30 cellular contexts compared by ENCODE assay signal in genomic region chr4:38015886-38016515, GRCh38. TPM values are rescaled to one million over a fixed set of nuclear protein-coding genes. Genes with fewer than 3 reads are reported as not detected.
DNase-seq lines count a peak whose midpoint lies in the region; ATAC-seq and TF ChIP-seq lines count a peak whose summit lies in the region.
"Had no signal": no experiment of that assay in that cellular context is flagged by ENCODE, and none has a peak within 500 bp of the region (broad histone marks: within the 10 kb centered on the region; RNA-seq: fewer than 3 reads in every experiment).

No MANE protein-coding gene starts in this region.

- DNase-seq in Ammon's horn (ENCODE audit: low spot score) = peak; percentile 56
- no peak for DNase-seq in endodermal cell
- DNase-seq in mesendoderm = peak; percentile 39
- no peak for DNase-seq in gastrocnemius medialis
- DNase-seq in DMS153 treated with DMSO at 0.1 percent for 48 hours (lab: John Stamatoyannopoulos, UW; ENCODE audit: unreplicated experiment) = no peak
- no peak for DNase-seq in GM10266 (ENCODE audit: extremely low spot score)
- DNase-seq: activated CD4-positive, alpha-beta T cell treated with anti-CD3 and anti-CD28 coated beads, Interleukin-2, amount 50 U/mL, for 48 hours; activated CD4-positive, CD25-positive, alpha-beta regulatory T cell; activated CD8-positive, alpha-beta memory T cell treated with anti-CD3 and anti-CD28 coated beads, Interleukin-2, amount 50 U/mL, for 48 hours; aorta; CD4-positive, alpha-beta T cell; dorsolateral prefrontal cortex; GOT3; hypothalamus; lower lobe of right lung; NCI-H2081 treated with DMSO at 0.1 percent for 48 hours; NK-92 treated with Interleukin-12 subunit alpha and Interleukin-12 subunit beta, amount 100 ng/mL, for 24 hours; PC-9; SIG-M5; spleen; stimulated activated CD4-positive, alpha-beta T cell treated with anti-CD3 and anti-CD28 coated beads, Interleukin-4, amount 100 ng/mL, for 1 hour; stimulated activated naive B cell treated with anti-CD40 and anti-IgM and Interleukin-4, amounts not matched to agents 10 μg/mL and 1 μg/mL and 100 μg/mL, for 72 hours had no signal

- ATAC-seq in gastrocnemius medialis (peak; percentile 71 to 79), GM21367 (IDR thresholded peaks at IDR 0.05; ENCODE audit: unreplicated experiment) (no peak), HG03439 (IDR thresholded peaks at IDR 0.05; ENCODE audit: unreplicated experiment) (no peak)
- ATAC-seq: activated naive CD4-positive, alpha-beta T cell treated with anti-CD3 and anti-CD28 coated beads, Interleukin-2, amount 50 U/mL, for 72 hours; lower lobe of right lung; stimulated activated naive B cell treated with anti-CD40 and anti-IgM and Interleukin-4, amounts not matched to agents 10 μg/mL and 1 μg/mL and 100 μg/mL, for 72 hours had no signal

- H3K4me1 Mint-ChIP-seq in endodermal cell = peaks cover 2% of the 10 kb centered on the region

- no peak overlapping the region for H3K4me3 ChIP-seq in endodermal cell (ENCODE audit: low read length)
- H3K4me3 ChIP-seq in mesendoderm (ENCODE audit: low read length) = no peak overlapping the region
- H3K4me3 ChIP-seq in gastrocnemius medialis = no peak overlapping the region
- H3K4me3 ChIP-seq: dorsolateral prefrontal cortex, lower lobe of right lung, PC-9, spleen had no signal

- H3K27ac Mint-ChIP-seq in endodermal cell = peak overlapping the region; percentile 30
- H3K27ac Mint-ChIP-seq: activated naive CD4-positive, alpha-beta T cell treated with anti-CD3 and anti-CD28 coated beads, Interleukin-2, amount 50 U/mL, for 72 hours; activated T-helper 2 cell treated with anti-CD3 and anti-CD28 coated beads, Interferon-gamma antibody, Interleukin-2, Interleukin-4, amounts not matched to agents 10 μg/mL and 5 μg/mL and 100 μg/mL, durations not matched to agents 14 hours and 24 hours and 36 hours; CD4-positive, alpha-beta T cell; stimulated activated naive B cell treated with anti-CD40 and anti-IgM and Interleukin-4, amounts not matched to agents 10 μg/mL and 1 μg/mL and 100 μg/mL, for 72 hours had no signal

- H3K23ac ChIP-seq in mesendoderm (ENCODE audit: low read length) = no peak overlapping the region

- peaks cover 5% of the 10 kb centered on the region for H3K79me2 ChIP-seq in mesendoderm (ENCODE audit: control insufficient read depth, insufficient read depth, low read length)

- no peak overlapping the region for H2BK5ac ChIP-seq in mesendoderm (ENCODE audit: low read length)

- H3K27me3 Mint-ChIP-seq in endodermal cell (ENCODE audit: insufficient read depth) = no peaks in the 10 kb centered on the region
- H3K27me3 Mint-ChIP-seq: CD4-positive, alpha-beta T cell; stimulated activated naive B cell treated with anti-CD40 and anti-IgM and Interleukin-4, amounts not matched to agents 10 μg/mL and 1 μg/mL and 100 μg/mL, for 72 hours had no signal

- peaks cover 3% of the 10 kb centered on the region for H3K9me3 Mint-ChIP-seq in endodermal cell
- H3K9me3 Mint-ChIP-seq: activated T-helper 2 cell treated with anti-CD3 and anti-CD28 coated beads, Interferon-gamma antibody, Interleukin-2, Interleukin-4, amounts not matched to agents 10 μg/mL and 5 μg/mL and 100 μg/mL, durations not matched to agents 14 hours and 24 hours and 36 hours; CD4-positive, alpha-beta T cell had no signal

- H4K5ac ChIP-seq in mesendoderm (ENCODE audit: low read length) = no peak overlapping the region

- H2AK5ac ChIP-seq in mesendoderm (ENCODE audit: low read length) = no peak overlapping the region

- H3K9me3 ChIP-seq in endodermal cell (ENCODE audit: control insufficient read depth, low read length) = peaks cover 7% of the 10 kb centered on the region
- no peaks in the 10 kb centered on the region for H3K9me3 ChIP-seq in gastrocnemius medialis
- H3K9me3 ChIP-seq: lower lobe of right lung, neutrophil, spleen had no signal

- H3K79me1 ChIP-seq in mesendoderm (ENCODE audit: low read length) = peaks cover 4% of the 10 kb centered on the region

- H3K27ac ChIP-seq in endodermal cell (ENCODE audit: low read depth, low read length) (no peak overlapping the region), mesendoderm (ENCODE audit: low read depth, low read length) (no peak overlapping the region), gastrocnemius medialis (peak overlapping the region in 2 of 4 donors; percentile 24 to 36)
- H3K27ac ChIP-seq: lower lobe of right lung, neutrophil, PC-9, spleen had no signal

- intact Hi-C loops in gastrocnemius medialis (cut with DNase I; ENCODE audit: low total_unique reads) = no loop called here

- TF ChIP-seq POLR2A in gastrocnemius medialis (IDR thresholded peaks at IDR 0.05) = no peak

- TF ChIP-seq CTCF in endodermal cell (conservative IDR thresholded peaks at IDR 0.05) (no peak), gastrocnemius medialis (IDR thresholded peaks at IDR 0.05 in 4 of 5, conservative IDR thresholded peaks at IDR 0.05 in 1 of 5) (no peak), GM10266 (IDR thresholded peaks at IDR 0.05; ENCODE audit: control insufficient read depth, insufficient read depth, low read depth, missing control alignments) (no peak)

- H3K18ac ChIP-seq in mesendoderm (ENCODE audit: low read length) = no peak overlapping the region

- H3K4me1 ChIP-seq in endodermal cell (ENCODE audit: control insufficient read depth, insufficient read depth, low read length) = no peaks in the 10 kb centered on the region
- peaks cover 3% of the 10 kb centered on the region for H3K4me1 ChIP-seq in mesendoderm (ENCODE audit: control insufficient read depth, low read depth, low read length)
- H3K4me1 ChIP-seq in gastrocnemius medialis = peaks cover 13 to 33% of the 10 kb centered on the region in 2 donors
- H3K4me1 ChIP-seq: lower lobe of right lung, spleen had no signal

- H2BK15ac ChIP-seq in mesendoderm (replicated peaks; ENCODE audit: low read depth) = no peak overlapping the region

- no peak overlapping the region for H3K4me2 ChIP-seq in mesendoderm (ENCODE audit: low read length)
- H3K4me2 ChIP-seq: PC-9 had no signal

- peaks cover 31% of the 10 kb centered on the region for H3K36me3 ChIP-seq in endodermal cell (ENCODE audit: control insufficient read depth, insufficient read depth, low read length)
- no peaks in the 10 kb centered on the region for H3K36me3 ChIP-seq in mesendoderm (ENCODE audit: control insufficient read depth, insufficient read depth, low read length)
- no peaks in the 10 kb centered on the region for H3K36me3 ChIP-seq in gastrocnemius medialis

- no peak overlapping the region for H3K4ac ChIP-seq in mesendoderm (ENCODE audit: low read depth, low read length)

- no peak overlapping the region for H3K4me3 Mint-ChIP-seq in endodermal cell
- H3K4me3 Mint-ChIP-seq: CD4-positive, alpha-beta T cell; stimulated activated naive B cell treated with anti-CD40 and anti-IgM and Interleukin-4, amounts not matched to agents 10 μg/mL and 1 μg/mL and 100 μg/mL, for 72 hours had no signal

- H3K56ac ChIP-seq in mesendoderm (ENCODE audit: low read length) = peak overlapping the region; percentile 31

- H2BK120ac ChIP-seq in mesendoderm (ENCODE audit: low read depth, low read length) = no peak overlapping the region

- peaks cover 27% of the 10 kb centered on the region for H3K36me3 Mint-ChIP-seq in endodermal cell (ENCODE audit: low read depth)

- in situ Hi-C loops in gastrocnemius medialis (cut with MboI; ENCODE audit: low sequenced_read_pairs in 4 of 4) = no loop called here

- H4K8ac ChIP-seq in mesendoderm (ENCODE audit: low read depth, low read length) = no peak overlapping the region

- H3K9ac ChIP-seq in endodermal cell (ENCODE audit: extremely low read depth, low read length, poor library complexity, severe bottlenecking) = no peak overlapping the region
- no peak overlapping the region for H3K9ac ChIP-seq in mesendoderm (ENCODE audit: low read length)

- 94% methylated on average over 7 of the region's 7 CpGs for WGBS in endodermal cell (ENCODE audit: insufficient coverage in 1 of 2, insufficient read length in 1 of 2), 2 experiments
- no CpG with 5 or more reads among the region's 7 CpGs for WGBS in mesendoderm (ENCODE audit: extremely low coverage, insufficient coverage, low lambda C conversion rate)

- H3K27me3 ChIP-seq in endodermal cell (ENCODE audit: control insufficient read depth, insufficient read depth, low read length, poor library complexity, severe bottlenecking) (no peaks in the 10 kb centered on the region), mesendoderm (ENCODE audit: insufficient read depth, low read length, poor library complexity) (no peaks in the 10 kb centered on the region), gastrocnemius medialis (no peaks in the 10 kb centered on the region)
- H3K27me3 ChIP-seq: dorsolateral prefrontal cortex, neutrophil, spleen had no signal

RNA-seq across cellular contexts. Expression of gene PTTG2, which starts 55.8 kb away (rescaled TPM):
- not detected for total RNA-seq in endodermal cell
- not detected for polyA plus RNA-seq in endodermal cell (2013, experiment 1 of 2)
- polyA plus RNA-seq in endodermal cell (2013, experiment 2 of 2) = not detected
- polyA plus RNA-seq in mesendoderm (2013, experiment 1 of 2) = not detected
- polyA plus RNA-seq in mesendoderm (2013, experiment 2 of 2) = not detected
- 1 to 10 TPM in 1 of 4 donors, not detected in 3; 2.1 TPM for total RNA-seq in gastrocnemius medialis
- total RNA-seq: activated T-helper 2 cell treated with anti-CD3 and anti-CD28 coated beads, Interferon-gamma antibody, Interleukin-2, Interleukin-4, amounts not matched to agents 10 μg/mL and 5 μg/mL and 100 μg/mL, durations not matched to agents 14 hours and 24 hours and 36 hours; G401; pulmonary artery endothelial cell; temporal lobe had no signal

Comparison
In these comparisons a context has a peak if more than half of its experiments do, and no peak if none do; other contexts are left out.
1. DNase-seq: peak in Ammon's horn (single experiment) and mesendoderm (single experiment); none in endodermal cell (single experiment), gastrocnemius medialis (0 of 2), DMS153 treated with DMSO at 0.1 percent for 48 hours (single experiment) and GM10266 (single experiment).
2. ATAC-seq: peak in gastrocnemius medialis (2 of 2); none in GM21367 (single experiment) and HG03439 (single experiment).